37 cellular contexts compared by ENCODE assay signal in the genomic region with DNA sequence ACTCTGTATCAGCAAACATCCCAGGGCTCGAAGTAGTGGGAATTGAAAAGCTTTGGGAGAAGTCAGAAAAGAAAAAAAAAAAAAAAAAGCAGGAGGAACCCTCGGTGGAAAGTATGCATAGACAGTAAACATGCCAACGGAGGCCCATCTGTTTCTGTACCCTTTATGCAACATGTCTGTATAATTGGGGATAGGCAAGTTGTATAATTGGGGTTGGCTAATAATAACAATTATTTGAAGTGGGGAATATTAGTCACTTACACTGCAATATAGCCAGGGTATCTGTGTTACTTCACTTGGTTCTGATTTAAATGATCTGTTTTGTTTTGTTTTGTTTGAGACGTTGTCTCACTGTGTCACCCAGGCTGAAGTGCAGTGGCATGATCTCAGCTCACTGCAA. TPM values are rescaled to one million over a fixed set of nuclear protein-coding genes. Genes with fewer than 3 reads are reported as not detected.
"Had no signal": no experiment of that assay in that cellular context is flagged by ENCODE, and none has a peak within 500 bp of the region (broad histone marks: within the 10 kb centered on the region; RNA-seq: fewer than 3 reads in every experiment).

No MANE protein-coding gene starts in this region.

- H3K9me3 ChIP-seq: adrenal gland, body of pancreas had no signal

- DNase-seq: activated effector memory CD4-positive, alpha-beta T cell treated with anti-CD3 and anti-CD28 coated beads, Interleukin-2, amount 50 U/mL, for 16 hours; activated effector memory CD4-positive, alpha-beta T cell treated with Interleukin-2 at 50 U/mL for 16 hours; activated gamma-delta T cell; activated gamma-delta T cell treated with Interleukin-2 at 50 U/mL for 16 hours; activated naive CD4-positive, alpha-beta T cell; activated naive CD4-positive, alpha-beta T cell treated with anti-CD3 and anti-CD28 coated beads for 36 hours; activated naive CD4-positive, alpha-beta T cell treated with anti-CD3 and anti-CD28 coated beads, Interleukin-2, amount 10 ng/mL, durations not matched to agents 7 days and 5 days; activated naive CD4-positive, alpha-beta T cell treated with anti-CD3 and anti-CD28 coated beads, Interleukin-2, amount 50 U/mL, for 16 hours; activated naive CD4-positive, alpha-beta T cell treated with Interleukin-2 at 50 U/mL for 16 hours; activated naive CD8-positive, alpha-beta T cell treated with anti-CD3 and anti-CD28 coated beads for 36 hours; activated naive CD8-positive, alpha-beta T cell treated with anti-CD3 and anti-CD28 coated beads, Interleukin-2, amount 10 ng/mL, durations not matched to agents 7 days and 5 days; activated naive CD8-positive, alpha-beta T cell treated with anti-CD3 and anti-CD28 coated beads, Interleukin-2, amount 50 U/mL, for 24 hours; activated T-cell treated with anti-CD3 and anti-CD28 coated beads, Interleukin-2, amount 50 U/mL, for 24 hours; activated T-cell treated with anti-CD3 and anti-CD28 coated beads, Interleukin-2, amount 50 U/mL, for 4 hours; activated T-cell treated with anti-CD3 and anti-CD28 coated beads, Interleukin-2, amount 50 U/mL, for 48 hours; activated T-cell treated with anti-CD3 and anti-CD28 coated beads, Interleukin-2, amount 50 U/mL, for 72 hours; adrenal gland; amniotic stem cell; amygdala; anterior cingulate cortex; aorta; body of pancreas; brain microvascular endothelial cell; caudate nucleus; central memory CD4-positive, alpha-beta T cell; cerebellar nuclear complex had no signal

- H3K27me3 ChIP-seq: adrenal gland, ascending aorta, body of pancreas, cardiac muscle cell had no signal

- H3K27ac ChIP-seq: adrenal gland, ascending aorta, body of pancreas, brain microvascular endothelial cell, cardiac muscle cell had no signal

- H3K4me3 ChIP-seq: adrenal gland, ascending aorta, body of pancreas, cardiac muscle cell had no signal

- H3K36me3 ChIP-seq: adrenal gland, ascending aorta, brain microvascular endothelial cell, cardiac muscle cell had no signal

- H3K4me1 ChIP-seq: adrenal gland, ascending aorta, body of pancreas had no signal

RNA-seq across cellular contexts. Expression of a gene that starts 12.1 kb away (rescaled TPM):
- total RNA-seq: activated naive CD4-positive, alpha-beta T cell treated with anti-CD3 and anti-CD28 coated beads for 36 hours; activated naive CD4-positive, alpha-beta T cell treated with anti-CD3 and anti-CD28 coated beads, Interleukin-2, amount 50 U/mL, for 72 hours; activated naive CD8-positive, alpha-beta T cell treated with anti-CD3 and anti-CD28 coated beads for 36 hours; activated naive CD8-positive, alpha-beta T cell treated with anti-CD3 and anti-CD28 coated beads, Interleukin-2, amount 10 ng/mL, durations not matched to agents 7 days and 5 days; activated T-cell treated with anti-CD3 and anti-CD28 coated beads, Interleukin-2, amount 50 U/mL, for 4 hours; activated T-cell treated with anti-CD3 and anti-CD28 coated beads, Interleukin-2, amount 50 U/mL, for 72 hours; activated T-helper 1 cell treated with anti-CD3 and anti-CD28 coated beads, Interleukin-12 subunit alpha, Interleukin-12 subunit beta, Interleukin-2, Interleukin-4 antibody, amounts not matched to agents 30 ng/mL and 10 ng/mL and 1 ng/mL, durations not matched to agents 14 hours and 24 hours and 36 hours; activated T-helper 17 cell treated with anti-CD3 and anti-CD28 coated beads, Interleukin-2, amount 50 U/mL, for 72 hours; activated T-helper 2 cell treated with anti-CD3 and anti-CD28 coated beads, Interferon-gamma antibody, Interleukin-2, Interleukin-4, amounts not matched to agents 10 μg/mL and 5 μg/mL and 100 μg/mL, durations not matched to agents 14 hours and 24 hours and 36 hours; aorta; ascending aorta; body of pancreas; bronchial epithelial cell; cardiac septum; chondrocyte had no signal
- polyA plus RNA-seq: aorta had no signal

RNA-seq across cellular contexts. Expression of a gene that starts 30.0 kb away (rescaled TPM):
- total RNA-seq: activated naive CD4-positive, alpha-beta T cell treated with anti-CD3 and anti-CD28 coated beads for 36 hours; activated naive CD4-positive, alpha-beta T cell treated with anti-CD3 and anti-CD28 coated beads, Interleukin-2, amount 50 U/mL, for 72 hours; activated naive CD8-positive, alpha-beta T cell treated with anti-CD3 and anti-CD28 coated beads for 36 hours; activated naive CD8-positive, alpha-beta T cell treated with anti-CD3 and anti-CD28 coated beads, Interleukin-2, amount 10 ng/mL, durations not matched to agents 7 days and 5 days; activated T-cell treated with anti-CD3 and anti-CD28 coated beads, Interleukin-2, amount 50 U/mL, for 4 hours; activated T-cell treated with anti-CD3 and anti-CD28 coated beads, Interleukin-2, amount 50 U/mL, for 72 hours; activated T-helper 1 cell treated with anti-CD3 and anti-CD28 coated beads, Interleukin-12 subunit alpha, Interleukin-12 subunit beta, Interleukin-2, Interleukin-4 antibody, amounts not matched to agents 30 ng/mL and 10 ng/mL and 1 ng/mL, durations not matched to agents 14 hours and 24 hours and 36 hours; activated T-helper 17 cell treated with anti-CD3 and anti-CD28 coated beads, Interleukin-2, amount 50 U/mL, for 72 hours; activated T-helper 2 cell treated with anti-CD3 and anti-CD28 coated beads, Interferon-gamma antibody, Interleukin-2, Interleukin-4, amounts not matched to agents 10 μg/mL and 5 μg/mL and 100 μg/mL, durations not matched to agents 14 hours and 24 hours and 36 hours; adrenal gland; ascending aorta; astrocyte; body of pancreas; bronchial epithelial cell; cardiac muscle cell; cerebellum; chondrocyte had no signal
